ENCODE assay signal across 2 cellular contexts in genomic region chr1:17400725-17401341, GRCh38.
TF ChIP-seq lines count a peak whose summit lies in the region.

No MANE protein-coding gene starts in this region.

TF ChIP-seq in HepG2, 621 proteins besides CTCF, POLR2A, EP300 and RAD21:
- TF ChIP-seq, protein P1, sequence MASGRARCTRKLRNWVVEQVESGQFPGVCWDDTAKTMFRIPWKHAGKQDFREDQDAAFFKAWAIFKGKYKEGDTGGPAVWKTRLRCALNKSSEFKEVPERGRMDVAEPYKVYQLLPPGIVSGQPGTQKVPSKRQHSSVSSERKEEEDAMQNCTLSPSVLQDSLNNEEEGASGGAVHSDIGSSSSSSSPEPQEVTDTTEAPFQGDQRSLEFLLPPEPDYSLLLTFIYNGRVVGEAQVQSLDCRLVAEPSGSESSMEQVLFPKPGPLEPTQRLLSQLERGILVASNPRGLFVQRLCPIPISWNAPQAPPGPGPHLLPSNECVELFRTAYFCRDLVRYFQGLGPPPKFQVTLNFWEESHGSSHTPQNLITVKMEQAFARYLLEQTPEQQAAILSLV (CRISPR knock-in tag; IDR thresholded peaks at IDR 0.05; ENCODE audit: borderline replicate concordance): no peak
- TF ChIP-seq BHLHE40 (IDR thresholded peaks at IDR 0.05; ENCODE audit: low read length) (no peak), KLF12 (CRISPR knock-in tag; IDR thresholded peaks at IDR 0.05; ENCODE audit: borderline replicate concordance) (0 out of 2 replicates have a peak, but pooled peaks have one; percentile 40), ZNF431 (CRISPR knock-in tag; IDR thresholded peaks at IDR 0.05; ENCODE audit: borderline replicate concordance, low read depth) (no peak), MED1 (CRISPR knock-in tag; IDR thresholded peaks at IDR 0.05) (no peak), GZF1 (CRISPR knock-in tag; IDR thresholded peaks at IDR 0.05) (no peak), ZFP41 (CRISPR knock-in tag; IDR thresholded peaks at IDR 0.05; ENCODE audit: borderline replicate concordance) (no peak), PITX1 (CRISPR knock-in tag; IDR thresholded peaks at IDR 0.05) (no peak), CREM (IDR thresholded peaks at IDR 0.05) (no peak), CREM (CRISPR knock-in tag; IDR thresholded peaks at IDR 0.05) (no peak)

TF ChIP-seq in HEK293, 187 proteins besides CTCF, POLR2A, EP300 and RAD21:
- peak; percentile 29; the same call in 1 of the 2 replicates for TF ChIP-seq EGR2 (tag by site-specific recombination; IDR thresholded peaks at IDR 0.05; ENCODE audit: low read depth)
- 0 out of 2 replicates have a peak, but pooled peaks have one; percentile 27 for TF ChIP-seq ZNF133 (tag by site-specific recombination; IDR thresholded peaks at IDR 0.05)
- TF ChIP-seq ZFHX2 (tag by site-specific recombination; conservative IDR thresholded peaks at IDR 0.05): 0 out of 2 replicates have a peak, but pooled peaks have one; percentile 20
- TF ChIP-seq SCRT2 (tag by site-specific recombination; IDR thresholded peaks at IDR 0.05): no peak
